In genomic region chr19:17868669-17869068, GRCh38 we compare ENCODE assay signal across 20 cellular contexts. TPM values are rescaled to one million over a fixed set of nuclear protein-coding genes. Genes with fewer than 3 reads are reported as not detected.
A peak's percentile ranks its signal among the peaks of the same experiment; 100 is the strongest.
DNase-seq lines count a peak whose midpoint lies in the region; ATAC-seq and TF ChIP-seq lines count a peak whose summit lies in the region.
"Had no signal": no experiment of that assay in that cellular context is flagged by ENCODE, and none has a peak within 500 bp of the region (broad histone marks: within the 10 kb centered on the region; RNA-seq: fewer than 3 reads in every experiment).

No MANE protein-coding gene starts in this region.

- no peak for DNase-seq in CD8-positive, alpha-beta T cell
- no peak for DNase-seq in GM23338 (ENCODE audit: low spot score)
- DNase-seq in WTC11 (ENCODE audit: low spot score) = no peak
- no peak for DNase-seq in naive thymus-derived CD4-positive, alpha-beta T cell
- DNase-seq in cerebellar cortex (ENCODE audit: low spot score) = no peak
- DNase-seq: ACHN; AML-193; COR-L47; EL; KG1; NCI-H1436; NCI-H2029; NCI-H2171 treated with DMSO at 0.1 percent for 48 hours; NCI-H446 treated with DMSO at 0.1 percent for 48 hours; NK-92 treated with Interleukin-12 subunit alpha and Interleukin-12 subunit beta, amount 100 ng/mL, for 24 hours; OCI-M1; RPMI8226 had no signal

- H4K20me1 ChIP-seq in GM23338 (replicated peaks; ENCODE audit: insufficient read depth) = peaks cover 12% of the 10 kb centered on the region

- H3F3A ChIP-seq in GM23338 (replicated peaks; ENCODE audit: low read depth) = peaks cover 34% of the 10 kb centered on the region

- no peaks in the 10 kb centered on the region for H3K9me3 ChIP-seq in CD8-positive, alpha-beta T cell (ENCODE audit: low read length)
- no peaks in the 10 kb centered on the region for H3K9me3 ChIP-seq in naive thymus-derived CD4-positive, alpha-beta T cell (ENCODE audit: control insufficient read depth in 2 of 3, low read length in 3 of 3)

- H3K9me3 Mint-ChIP-seq in CD8-positive, alpha-beta T cell = no peaks in the 10 kb centered on the region
- H3K9me3 Mint-ChIP-seq in GM23338 (no peaks in the 10 kb centered on the region), WTC11 (no peaks in the 10 kb centered on the region)
- H3K9me3 Mint-ChIP-seq in naive thymus-derived CD4-positive, alpha-beta T cell = no peaks in the 10 kb centered on the region

- no peaks in the 10 kb centered on the region for H3K27me3 Mint-ChIP-seq in CD8-positive, alpha-beta T cell (ENCODE audit: low read depth)
- H3K27me3 Mint-ChIP-seq in GM23338 (ENCODE audit: insufficient read depth, low read depth, poor library complexity) (peaks cover 50% of the 10 kb centered on the region), WTC11 (ENCODE audit: low read depth) (peaks cover 10% of the 10 kb centered on the region)
- no peaks in the 10 kb centered on the region for H3K27me3 Mint-ChIP-seq in naive thymus-derived CD4-positive, alpha-beta T cell

- peaks cover 16% of the 10 kb centered on the region for H3K36me3 Mint-ChIP-seq in CD8-positive, alpha-beta T cell
- H3K36me3 Mint-ChIP-seq in GM23338 (ENCODE audit: low read depth) (peaks cover 23% of the 10 kb centered on the region), WTC11 (peaks cover 8% of the 10 kb centered on the region)
- H3K36me3 Mint-ChIP-seq in naive thymus-derived CD4-positive, alpha-beta T cell = peaks cover 0 to 6% (median 1%) of the 10 kb centered on the region in 5 donors

- H3K27me3 ChIP-seq in CD8-positive, alpha-beta T cell (ENCODE audit: insufficient read depth, low read length) = no peaks in the 10 kb centered on the region
- H3K27me3 ChIP-seq in GM23338 (ENCODE audit: insufficient read depth) = peaks cover 38% of the 10 kb centered on the region
- no peaks in the 10 kb centered on the region for H3K27me3 ChIP-seq in naive thymus-derived CD4-positive, alpha-beta T cell (ENCODE audit: control insufficient read depth in 2 of 2, insufficient read depth in 2 of 2, low read length in 2 of 2)

- peak overlapping the region; percentile 74; the same call in 1 of the 2 replicates for H3K4me2 ChIP-seq in GM23338

- TF ChIP-seq CTCF in CD8-positive, alpha-beta T cell (IDR thresholded peaks at IDR 0.05) = no peak
- TF ChIP-seq CTCF in GM23338 (conservative IDR thresholded peaks at IDR 0.05; ENCODE audit: low read depth in 2 of 2) (no peak), WTC11 (IDR thresholded peaks at IDR 0.05) (no peak)

- H3K4me1 Mint-ChIP-seq in CD8-positive, alpha-beta T cell (ENCODE audit: low read depth) = peaks cover 8% of the 10 kb centered on the region
- H3K4me1 Mint-ChIP-seq in GM23338 = peaks cover 12% of the 10 kb centered on the region
- peaks cover 23% of the 10 kb centered on the region for H3K4me1 Mint-ChIP-seq in WTC11
- H3K4me1 Mint-ChIP-seq in naive thymus-derived CD4-positive, alpha-beta T cell = peaks cover 0 to 23% (median 11%) of the 10 kb centered on the region in 7 donors

- H3K79me2 ChIP-seq in GM23338 (replicated peaks; ENCODE audit: insufficient read depth) = no peaks in the 10 kb centered on the region

- H3K4me3 ChIP-seq in CD8-positive, alpha-beta T cell (ENCODE audit: low read depth, low read length) = no peak overlapping the region
- peak overlapping the region; percentile 41; the same call in 1 of the 2 replicates for H3K4me3 ChIP-seq in GM23338
- H3K4me3 ChIP-seq in naive thymus-derived CD4-positive, alpha-beta T cell (ENCODE audit: low read length) = no peak overlapping the region

- peaks cover 24% of the 10 kb centered on the region for H3K4me1 ChIP-seq in CD8-positive, alpha-beta T cell (ENCODE audit: insufficient read depth, low read length)
- peaks cover 12% of the 10 kb centered on the region; the same call in 1 of the 2 replicates for H3K4me1 ChIP-seq in GM23338 (ENCODE audit: insufficient read depth)
- peaks cover 10% of the 10 kb centered on the region in 2 donors for H3K4me1 ChIP-seq in naive thymus-derived CD4-positive, alpha-beta T cell (ENCODE audit: control insufficient read depth in 2 of 2, insufficient read depth in 2 of 2, low read length in 2 of 2)

- CTCF ChIA-PET in CD8-positive, alpha-beta T cell (lab: Charles Lee) = no interaction called here
- CTCF ChIA-PET in WTC11 (lab: Charles Lee) = interaction anchor here (1.1 to 6.0 kb wide), 5 partner anchors 9 to 411 kb away, joined by 3 to 173 read pairs (median 29); partner anchors contain the start of genes CCDC124 and RPL18A
- CTCF ChIA-PET in naive thymus-derived CD4-positive, alpha-beta T cell (lab: Charles Lee) = no interaction called here

- peak overlapping the region; percentile 22 for H3K27ac Mint-ChIP-seq in CD8-positive, alpha-beta T cell
- H3K27ac Mint-ChIP-seq in GM23338 = no peak overlapping the region; the same call in 1 of the 2 replicates
- peak overlapping the region; percentile 79 for H3K27ac Mint-ChIP-seq in WTC11
- H3K27ac Mint-ChIP-seq in naive thymus-derived CD4-positive, alpha-beta T cell = peak overlapping the region in 6 of 9 donors; percentile 19 to 90 (median 42)
- H3K27ac Mint-ChIP-seq: CD14-positive monocyte had no signal

- H3K36me3 ChIP-seq in CD8-positive, alpha-beta T cell (ENCODE audit: insufficient read depth, low read length) = peaks cover 10% of the 10 kb centered on the region
- H3K36me3 ChIP-seq in GM23338 (ENCODE audit: insufficient read depth) = peaks cover 7% of the 10 kb centered on the region
- H3K36me3 ChIP-seq in naive thymus-derived CD4-positive, alpha-beta T cell (ENCODE audit: control insufficient read depth in 2 of 3, insufficient read depth in 3 of 3, low read length in 3 of 3) = peaks cover 0 to 26% (median 0%) of the 10 kb centered on the region in 3 experiments

- intact Hi-C loops in CD8-positive, alpha-beta T cell (cut with DNase I, micrococcal nuclease) = loop anchor here in 1 of 2 experiments (10.0 kb wide), 1 partner anchor 286 kb away; the partner anchor contains the start of gene PIK3R2
- intact Hi-C loops in naive thymus-derived CD4-positive, alpha-beta T cell (cut with micrococcal nuclease) = no loop called here

- H3K4me3 Mint-ChIP-seq in CD8-positive, alpha-beta T cell = no peak overlapping the region
- H3K4me3 Mint-ChIP-seq in GM23338 (peak overlapping the region; percentile 12; the same call in 1 of the 3 replicates), WTC11 (no peak overlapping the region)
- no peak overlapping the region for H3K4me3 Mint-ChIP-seq in naive thymus-derived CD4-positive, alpha-beta T cell
- H3K4me3 Mint-ChIP-seq: CD14-positive monocyte had no signal

- no peak overlapping the region for H2AFZ ChIP-seq in GM23338

- no peak for ATAC-seq in CD8-positive, alpha-beta T cell
- ATAC-seq in GM23338 (no peak), WTC11 (no peak), GM21526 (IDR thresholded peaks at IDR 0.05; ENCODE audit: low FRiP score, unreplicated experiment) (no peak), HG02870 (IDR thresholded peaks at IDR 0.05; ENCODE audit: unreplicated experiment) (no peak)
- no peak for ATAC-seq in naive thymus-derived CD4-positive, alpha-beta T cell

- POLR2A ChIA-PET in CD8-positive, alpha-beta T cell (lab: Charles Lee) = no interaction called here
- POLR2A ChIA-PET in WTC11 (lab: Charles Lee) = no interaction called here
- POLR2A ChIA-PET in naive thymus-derived CD4-positive, alpha-beta T cell (lab: Charles Lee) = interaction anchor here (4.8 kb wide), 1 partner anchor 8 kb away, joined by 51 read pairs; the partner anchor contains the start of gene RPL18A

- no peaks in the 10 kb centered on the region for H3K9me2 ChIP-seq in GM23338 (ENCODE audit: insufficient read depth)

- H3K27ac ChIP-seq in CD8-positive, alpha-beta T cell (ENCODE audit: low read depth, low read length) = no peak overlapping the region
- H3K27ac ChIP-seq in GM23338 (ENCODE audit: low read depth) = 0 out of 2 replicates have a peak overlapping the region, but pooled peaks have one; percentile 21
- H3K27ac ChIP-seq in naive thymus-derived CD4-positive, alpha-beta T cell (ENCODE audit: low read depth, low read length) = no peak overlapping the region

TF ChIP-seq in GM23338, 12 proteins besides CTCF, POLR2A, EP300 and RAD21 (continues in another document):
- TF ChIP-seq NANOG (IDR thresholded peaks at IDR 0.05; ENCODE audit: borderline replicate concordance) = no peak

TF ChIP-seq in WTC11, 78 proteins besides CTCF, POLR2A, EP300 and RAD21 (continues in another document):
- no peak for TF ChIP-seq CREM (CRISPR knock-in tag; IDR thresholded peaks at IDR 0.05)
- TF ChIP-seq ETV6 (CRISPR knock-in tag; IDR thresholded peaks at IDR 0.05) = no peak
- no peak for TF ChIP-seq NR3C1 (CRISPR knock-in tag; conservative IDR thresholded peaks at IDR 0.05; ENCODE audit: low read depth)
- TF ChIP-seq MXD4 (CRISPR knock-in tag; IDR thresholded peaks at IDR 0.05; ENCODE audit: borderline replicate concordance) = no peak
- TF ChIP-seq GRHL2 (CRISPR knock-in tag; IDR thresholded peaks at IDR 0.05; ENCODE audit: insufficient replicate concordance, severe bottlenecking) = no peak
- no peak for TF ChIP-seq TP53 (CRISPR knock-in tag; IDR thresholded peaks at IDR 0.05)
- no peak for TF ChIP-seq TEAD1 (CRISPR knock-in tag; IDR thresholded peaks at IDR 0.05)

RNA-seq across cellular contexts. Expression of gene SLC5A5, which starts 3.1 kb away (rescaled TPM):
- 1 to 10 TPM; 1.2 to 1.3 TPM for total RNA-seq in CD8-positive, alpha-beta T cell
- 2.1 and 2.6 TPM in 2 replicates for total RNA-seq in GM23338 (2014; rRNA removed; shearing (Covaris generic))
- 1.0 and 1.7 TPM in 2 replicates for polyA plus RNA-seq in GM23338 (2016; fragmentation: Nextera tagmentation; extraction: Ambion mirVana)
- total RNA-seq in WTC11 (2021) = 2.5 TPM in 3 replicates
- total RNA-seq in naive thymus-derived CD4-positive, alpha-beta T cell = 1 to 10 TPM; 1.2 to 4.1 (median 3.6) TPM
- 1 to 10 TPM; 2.0 to 2.9 TPM for polyA plus RNA-seq in naive thymus-derived CD4-positive, alpha-beta T cell
- polyA plus RNA-seq: CD14-positive monocyte had no signal

RNA-seq across cellular contexts. Expression of gene RPL18A, which starts 9.0 kb away (rescaled TPM):
- 1,000 to 10,000 TPM; 3,915 to 3,952 TPM for total RNA-seq in CD8-positive, alpha-beta T cell
- 1,233 and 1,314 TPM in 2 replicates for total RNA-seq in GM23338 (2014; rRNA removed; shearing (Covaris generic))
- polyA plus RNA-seq in GM23338 (2016; fragmentation: Nextera tagmentation; extraction: Ambion mirVana) = 2,829 and 2,918 TPM in 2 replicates
- total RNA-seq in WTC11 (2021) = 2,950 to 3,448 TPM (median 3,445 TPM) in 3 replicates
- total RNA-seq in naive thymus-derived CD4-positive, alpha-beta T cell = 1,000 to 10,000 TPM; 2,413 to 3,932 (median 3,224) TPM
- polyA plus RNA-seq in naive thymus-derived CD4-positive, alpha-beta T cell = 1,000 to 10,000 TPM; 4,242 to 4,833 TPM

RNA-seq across cellular contexts. Expression of gene JAK3, which starts 20.9 kb away (rescaled TPM):
- 100 to 1,000 TPM; 113 to 119 TPM for total RNA-seq in CD8-positive, alpha-beta T cell
- total RNA-seq in GM23338 (2014; rRNA removed; shearing (Covaris generic)) = 4.2 and 5.4 TPM in 2 replicates
- polyA plus RNA-seq in GM23338 (2016; fragmentation: Nextera tagmentation; extraction: Ambion mirVana) = 2.8 and 2.9 TPM in 2 replicates
- total RNA-seq in WTC11 (2021) = 4.4 to 5.6 TPM (median 5.6 TPM) in 3 replicates
- 100 to 1,000 TPM; 154 to 296 (median 202) TPM for total RNA-seq in naive thymus-derived CD4-positive, alpha-beta T cell
- polyA plus RNA-seq in naive thymus-derived CD4-positive, alpha-beta T cell = 100 to 1,000 TPM; 125 to 153 TPM

RNA-seq across cellular contexts. Expression of gene INSL3, which starts 47.4 kb away (rescaled TPM):
- total RNA-seq in CD8-positive, alpha-beta T cell = 1 to 10 TPM; 6.1 to 7.6 TPM
- not detected in 2 replicates for total RNA-seq in GM23338 (2014; rRNA removed; shearing (Covaris generic))
- polyA plus RNA-seq in GM23338 (2016; fragmentation: Nextera tagmentation; extraction: Ambion mirVana) = 0.76 and 1.5 TPM in 2 replicates
- 0.79 to 1.2 TPM (median 1.2 TPM) in 3 replicates for total RNA-seq in WTC11 (2021)
- total RNA-seq in naive thymus-derived CD4-positive, alpha-beta T cell = 10 to 100 TPM in 1 of 5 experiments, 1 to 10 TPM in 4; 5.5 to 11.1 (median 8.2) TPM
- polyA plus RNA-seq in naive thymus-derived CD4-positive, alpha-beta T cell = 1 to 10 TPM; 2.0 to 6.0 TPM

Comparison
In these comparisons a context has a peak if more than half of its experiments do, and no peak if none do; other contexts are left out.
1. RNA of gene JAK3, which starts 20.9 kb away (total RNA-seq): 154 to 296 TPM in naive thymus-derived CD4-positive, alpha-beta T cell and 113 to 119 TPM in CD8-positive, alpha-beta T cell; 4.2 to 5.4 TPM in GM23338 and 4.4 to 5.6 TPM in WTC11; every median in the first group is over 10 times any median in the second.